In the genomic region with DNA sequence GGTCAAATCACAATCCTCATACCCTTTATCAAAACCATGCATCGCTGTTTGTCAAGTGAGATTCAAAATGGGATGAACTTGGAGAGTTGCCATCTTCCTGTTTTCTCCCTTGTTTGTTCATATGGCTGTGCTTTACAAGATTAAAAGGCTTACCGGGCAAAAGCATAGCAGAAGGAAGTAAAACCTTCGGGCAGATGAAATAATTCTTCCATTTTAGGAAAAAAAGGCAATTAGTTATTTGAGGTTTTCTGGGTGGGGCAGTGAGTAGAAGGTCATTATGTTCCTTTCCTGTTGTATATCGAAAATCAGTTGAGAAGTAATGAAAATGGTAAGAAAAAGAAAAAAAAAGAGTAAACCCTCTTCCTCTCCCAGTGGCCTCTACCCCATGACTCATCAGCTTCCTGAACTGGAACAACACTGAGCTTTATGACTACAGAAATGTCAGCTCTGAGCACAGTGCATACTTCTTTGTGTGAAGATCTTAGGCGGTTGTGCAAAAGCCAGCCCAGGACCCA, we compare ENCODE assay signal across 8 cellular contexts.
A peak's percentile ranks its signal among the peaks of the same experiment; 100 is the strongest.
DNase-seq lines count a peak whose midpoint lies in the region; ATAC-seq and TF ChIP-seq lines count a peak whose summit lies in the region.

No MANE protein-coding gene starts in this region.

- H3K4me1 Mint-ChIP-seq in endothelial cell (ENCODE audit: unreplicated experiment) (no peaks in the 10 kb centered on the region), progenitor cell of endocrine pancreas (ENCODE audit: low read depth) (peaks cover 1% of the 10 kb centered on the region)

- H3K4me3 Mint-ChIP-seq in endothelial cell (ENCODE audit: unreplicated experiment) (no peak overlapping the region), progenitor cell of endocrine pancreas (ENCODE audit: low read depth) (no peak overlapping the region)

- H3K4me1 ChIP-seq in heart left ventricle (peaks cover 0 to 17% (median 4%) of the 10 kb centered on the region in 12 donors), right atrium auricular region (peaks cover 0 to 17% of the 10 kb centered on the region in 2 donors)

- peak in 2 of 5 donors; percentile 30 to 34 for DNase-seq in heart left ventricle
- no peak for DNase-seq in right atrium auricular region (ENCODE audit: low spot score)
- DNase-seq in amniotic epithelial cell (ENCODE audit: low read depth) = peak; percentile 78
- DNase-seq in kidney tubule cell (ENCODE audit: low spot score) = peak; percentile 62
- DNase-seq in endothelial cell (ENCODE audit: low spot score) = no peak
- no peak for DNase-seq in effector CD8-positive, alpha-beta T cell (lab: John Stamatoyannopoulos, UW)
- no peak for DNase-seq in progenitor cell of endocrine pancreas (ENCODE audit: low spot score, unreplicated experiment)

- peak in 3 of 4 donors; percentile 80 to 90 (median 86) for ATAC-seq in heart left ventricle
- no peak for ATAC-seq in GM21381 (IDR thresholded peaks at IDR 0.05; ENCODE audit: unreplicated experiment)

- H3K4me3 ChIP-seq in heart left ventricle = peak overlapping the region in 6 of 12 donors; percentile 9 to 31 (median 24)
- no peak overlapping the region for H3K4me3 ChIP-seq in right atrium auricular region

- no peak for TF ChIP-seq POLR2A in heart left ventricle (IDR thresholded peaks at IDR 0.05)

- WGBS in heart left ventricle, 4 donors = 34 to 39% (median 36%) methylated on average over 5 of the region's 5 CpGs

- H3K9me3 ChIP-seq in heart left ventricle = no peaks in the 10 kb centered on the region
- no peaks in the 10 kb centered on the region for H3K9me3 ChIP-seq in right atrium auricular region

- H3K27me3 ChIP-seq in heart left ventricle (no peaks in the 10 kb centered on the region), right atrium auricular region (no peaks in the 10 kb centered on the region)

- H3K27ac ChIP-seq in heart left ventricle (peak overlapping the region in 10 of 12 donors; percentile 2 to 78 (median 50)), right atrium auricular region (peak overlapping the region in 1 of 2 donors; percentile 32)

- TF ChIP-seq CTCF in heart left ventricle (IDR thresholded peaks at IDR 0.05) (no peak), right atrium auricular region (IDR thresholded peaks at IDR 0.05) (no peak), endothelial cell (IDR thresholded peaks at IDR 0.05; ENCODE audit: unreplicated experiment) (no peak), progenitor cell of endocrine pancreas (IDR thresholded peaks at IDR 0.05; ENCODE audit: unreplicated experiment) (no peak)

- H3K27ac Mint-ChIP-seq in endothelial cell (ENCODE audit: unreplicated experiment) = no peak overlapping the region
- H3K27ac Mint-ChIP-seq in progenitor cell of endocrine pancreas = no peak overlapping the region

- H3K27me3 Mint-ChIP-seq in endothelial cell (ENCODE audit: unreplicated experiment) (no peaks in the 10 kb centered on the region), progenitor cell of endocrine pancreas (peaks cover 10% of the 10 kb centered on the region)

- H3K36me3 Mint-ChIP-seq in endothelial cell (ENCODE audit: low read depth, unreplicated experiment) (no peaks in the 10 kb centered on the region), progenitor cell of endocrine pancreas (ENCODE audit: insufficient read depth) (peaks cover 1% of the 10 kb centered on the region)

- intact Hi-C loops in heart left ventricle (cut with DNase I) = loop anchor here in 2 of 10 donors (10.0 kb wide), 2 partner anchors 361 to 371 kb away; partner anchors contain the start of gene CDH13 (in 1 of the 2)

- no peaks in the 10 kb centered on the region for H3K36me3 ChIP-seq in heart left ventricle
- no peaks in the 10 kb centered on the region for H3K36me3 ChIP-seq in right atrium auricular region

- H3K9me3 Mint-ChIP-seq in endothelial cell (ENCODE audit: unreplicated experiment) = no peaks in the 10 kb centered on the region
- peaks cover 3% of the 10 kb centered on the region for H3K9me3 Mint-ChIP-seq in progenitor cell of endocrine pancreas (ENCODE audit: low read depth)

Comparison
In these comparisons a context has a peak if more than half of its experiments do, and no peak if none do; other contexts are left out.
1. DNase-seq: peak in amniotic epithelial cell (single experiment) and kidney tubule cell (single experiment); none in right atrium auricular region (single experiment), endothelial cell (single experiment), effector CD8-positive, alpha-beta T cell (single experiment) and progenitor cell of endocrine pancreas (single experiment).